Comparison of ENCODE assay signal across 8 cellular contexts in the genomic region with DNA sequence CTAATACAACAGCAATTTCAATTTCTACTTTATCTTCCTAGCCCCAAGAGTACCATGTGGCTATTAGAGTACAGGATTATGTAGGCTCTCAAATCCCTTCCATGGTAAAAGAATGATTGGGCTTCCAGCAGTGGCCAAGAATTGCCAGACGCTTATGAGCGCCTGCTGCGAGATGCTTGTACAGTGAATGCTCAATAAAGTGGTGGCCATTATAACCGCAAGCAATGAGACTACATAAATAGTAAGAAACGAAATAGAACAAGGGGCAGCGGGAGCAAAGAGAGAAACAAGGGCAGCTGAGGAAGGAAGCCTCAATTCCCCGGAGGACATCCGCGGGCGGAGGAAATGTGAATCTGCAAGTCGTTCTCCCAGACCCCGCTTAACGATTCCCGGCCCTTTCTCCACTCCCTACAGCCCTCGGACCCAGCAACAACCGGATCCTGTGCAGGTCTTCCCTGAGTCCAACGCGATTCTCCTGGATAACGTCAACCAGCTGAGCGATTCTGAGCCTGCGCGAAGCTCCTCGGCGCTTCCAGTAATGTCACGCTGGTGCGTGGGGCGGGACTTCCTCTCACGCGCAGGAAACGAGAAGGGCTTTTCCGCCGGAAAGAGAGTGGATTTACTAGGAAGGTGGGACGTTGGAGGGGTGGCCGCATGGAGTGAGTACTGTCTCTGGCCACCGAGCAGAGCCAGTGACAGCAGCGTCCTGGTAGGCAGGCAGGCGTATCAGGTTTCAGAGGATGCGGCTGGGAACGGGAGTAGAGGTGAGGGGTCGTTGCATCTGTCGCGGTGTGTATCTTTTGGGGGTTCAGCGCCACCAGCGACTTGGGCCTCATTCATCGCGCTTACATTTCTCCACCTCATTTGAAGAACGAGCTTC. TPM values are rescaled to one million over a fixed set of nuclear protein-coding genes. Genes with fewer than 3 reads are reported as not detected.
DNase-seq lines count a peak whose midpoint lies in the region; ATAC-seq and TF ChIP-seq lines count a peak whose summit lies in the region.

No MANE protein-coding gene starts in this region.

- no peak for TF ChIP-seq CTCF in fibroblast of the aortic adventitia (IDR thresholded peaks at IDR 0.05; ENCODE audit: insufficient read depth, low read length)
- TF ChIP-seq CTCF in nephron (IDR thresholded peaks at IDR 0.05; ENCODE audit: unreplicated experiment in 3 of 3) = no peak

- peak overlapping the region; percentile 93 to 99 (median 98) for H3K27ac Mint-ChIP-seq in nephron

- DNase-seq in ELR (ENCODE audit: low read depth) = peak; percentile 94
- peak; percentile 84 for DNase-seq in H7
- peak; percentile 94 for DNase-seq in M059J (ENCODE audit: low read depth)
- peak; percentile 95 for DNase-seq in activated effector memory CD4-positive, alpha-beta T cell treated with anti-CD3 and anti-CD28 coated beads, Interleukin-2, amount 50 U/mL, for 16 hours
- DNase-seq in fibroblast of the aortic adventitia (ENCODE audit: low read depth) = peak; percentile 93
- peak; percentile 89 for DNase-seq in stimulated activated naive CD8-positive, alpha-beta T cell treated with anti-CD3 and anti-CD28 coated beads, Interleukin-15, Interleukin-2, amounts not matched to agents 100 U/mL and 50 U/mL, for 24 hours

- peaks cover 20% of the 10 kb centered on the region for H3K36me3 Mint-ChIP-seq in nephron (ENCODE audit: low read depth)

- peak; percentile 96 for TF ChIP-seq POLR2A in Raji (IDR thresholded peaks at IDR 0.05; ENCODE audit: insufficient read depth, low read depth, low read length)

- peaks cover 3% of the 10 kb centered on the region for H3K27me3 Mint-ChIP-seq in nephron (ENCODE audit: low read depth)

- H3K4me3 Mint-ChIP-seq in nephron = peak overlapping the region; percentile 95 to 99 (median 97)

- H3K4me3 ChIP-seq in H7 (ENCODE audit: insufficient read depth, low read depth, low read length) (peak overlapping the region; percentile 76), fibroblast of the aortic adventitia (ENCODE audit: low read depth, low read length) (peak overlapping the region; percentile 99)

- no peaks in the 10 kb centered on the region for H3K27me3 ChIP-seq in H7 (ENCODE audit: control insufficient read depth, insufficient read depth, low read length)

- no peaks in the 10 kb centered on the region for H3K9me3 Mint-ChIP-seq in nephron

- peaks cover 8% of the 10 kb centered on the region for H3K36me3 ChIP-seq in H7 (replicated peaks; ENCODE audit: control insufficient read depth, insufficient read depth, low read length)

- ATAC-seq in stimulated activated naive CD8-positive, alpha-beta T cell treated with anti-CD3 and anti-CD28 coated beads, Interleukin-15, Interleukin-2, amounts not matched to agents 100 U/mL and 50 U/mL, for 24 hours = peak; percentile 98

- H3K4me1 Mint-ChIP-seq in nephron = peaks cover 43% of the 10 kb centered on the region

RNA-seq across cellular contexts. Expression of a gene that starts 40.5 kb away (rescaled TPM):
- 10.4 and 11.6 TPM in 2 replicates for total RNA-seq in H7 (2014; rRNA removed; shearing (Covaris generic))
- 0.12 TPM in 1 of 2 replicates, not detected in the other for total RNA-seq in M059J (2014; rRNA removed; shearing (Covaris generic))
- 1.8 and 5.8 TPM in 2 replicates for total RNA-seq in fibroblast of the aortic adventitia (ENCODE audit: low replicate concordance)

RNA-seq across cellular contexts. Expression of a gene that starts 55.7 kb away (rescaled TPM):
- 0.03 TPM in 1 of 2 replicates, not detected in the other for total RNA-seq in H7 (2014; rRNA removed; shearing (Covaris generic))
- total RNA-seq in M059J (2014; rRNA removed; shearing (Covaris generic)) = not detected in 2 replicates
- total RNA-seq in fibroblast of the aortic adventitia (ENCODE audit: low replicate concordance) = not detected in 2 replicates

RNA-seq across cellular contexts. Expression of a gene that starts 59.2 kb away (rescaled TPM):
- total RNA-seq in H7 (2014; rRNA removed; shearing (Covaris generic)) = 1.0 and 1.9 TPM in 2 replicates
- total RNA-seq in M059J (2014; rRNA removed; shearing (Covaris generic)) = 4.2 and 6.3 TPM in 2 replicates
- 4.4 and 6.4 TPM in 2 replicates for total RNA-seq in fibroblast of the aortic adventitia (ENCODE audit: low replicate concordance)

Comparison
In these comparisons a context has a peak if more than half of its experiments do, and no peak if none do; other contexts are left out.
1. Peak in every context shown above with its lines: DNase-seq, ATAC-seq and H3K4me3 ChIP-seq.